Comparison of ENCODE assay signal across 8 cellular contexts in the genomic region with DNA sequence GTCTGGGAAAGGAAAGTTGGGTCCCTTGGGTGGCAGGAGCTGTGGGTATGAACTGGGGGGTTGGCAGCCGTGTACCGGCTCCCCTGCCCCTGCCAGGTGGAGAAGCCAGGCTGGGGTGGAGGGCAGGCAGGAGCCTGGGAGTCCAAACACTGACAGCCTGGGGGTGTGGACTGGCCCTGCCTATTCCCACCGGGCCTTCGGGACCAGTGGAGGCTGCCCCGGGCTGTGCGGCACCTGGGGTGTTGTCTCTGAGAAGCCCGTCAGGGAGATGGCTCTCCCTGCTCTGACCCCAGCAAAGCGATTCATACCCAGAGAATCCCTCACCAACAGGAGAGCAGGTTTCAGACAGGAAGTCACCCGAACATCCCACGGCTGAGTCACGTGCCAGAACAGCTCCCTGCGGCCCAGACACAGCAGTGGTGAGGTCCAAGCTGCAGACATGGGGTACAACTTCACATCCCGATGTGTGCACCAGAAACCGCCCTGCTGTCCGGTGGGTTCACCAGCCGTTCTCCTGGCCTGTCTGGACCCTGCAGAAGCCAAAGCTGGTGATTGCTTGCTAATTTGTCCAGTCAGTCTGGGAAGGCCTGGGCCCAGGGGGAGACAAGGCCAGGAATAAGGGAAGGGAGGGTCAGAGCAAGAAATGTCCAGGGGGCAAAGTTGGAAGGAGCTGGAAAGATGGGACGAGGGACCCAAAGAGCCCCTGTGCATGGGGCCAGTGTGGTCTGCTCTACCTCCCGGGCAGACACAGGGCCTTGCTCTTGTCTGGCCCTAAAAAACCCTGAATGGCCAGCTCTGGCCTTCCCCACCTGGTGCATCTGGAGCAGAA. TPM values are rescaled to one million over a fixed set of nuclear protein-coding genes. Genes with fewer than 3 reads are reported as not detected.
A peak's percentile ranks its signal among the peaks of the same experiment; 100 is the strongest.
DNase-seq lines count a peak whose midpoint lies in the region; ATAC-seq and TF ChIP-seq lines count a peak whose summit lies in the region.

No MANE protein-coding gene starts in this region.

- peaks cover 15% of the 10 kb centered on the region for H3K4me1 ChIP-seq in thymus (ENCODE audit: control insufficient read depth, insufficient read depth, low read length)
- peaks cover 4% of the 10 kb centered on the region; the same call in 1 of the 2 replicates for H3K4me1 ChIP-seq in Karpas-422 (ENCODE audit: low read length)

- H2AFZ ChIP-seq in Karpas-422 (ENCODE audit: low read length), result no peak overlapping the region

- H3K79me2 ChIP-seq in Karpas-422 (ENCODE audit: low read length), result no peaks in the 10 kb centered on the region

- H4K20me1 ChIP-seq in Karpas-422 (ENCODE audit: insufficient read depth, low read depth, low read length), result no peaks in the 10 kb centered on the region; the same call in 1 of the 2 replicates

- POLR2A ChIA-PET in activated CD4-positive, alpha-beta T cell treated with anti-CD3 and anti-CD28 coated beads for 36 hours (lab: Charles Lee), result interaction anchor here (0.6 to 0.9 kb wide), 2 partner anchors 19 to 48 kb away, joined by 3 to 5 read pairs; no protein-coding TSS in a partner anchor
- POLR2A ChIA-PET in activated CD8-positive, alpha-beta T cell treated with anti-CD3 and anti-CD28 coated beads for 36 hours (lab: Charles Lee), result interaction anchor here (1.1 to 1.8 kb wide), 2 partner anchors 9 to 46 kb away, joined by 3 to 5 read pairs; partner anchors contain the start of gene CDCA4

- no peak for TF ChIP-seq CTCF in activated CD8-positive, alpha-beta T cell treated with anti-CD3 and anti-CD28 coated beads for 36 hours (IDR thresholded peaks at IDR 0.05)

- no peak overlapping the region for H3K4me2 ChIP-seq in Karpas-422 (ENCODE audit: low read depth, low read length, poor library complexity, severe bottlenecking)

- WGBS in thymus, result 74% methylated on average over 18 of the region's 18 CpGs

- peak; percentile 85 for DNase-seq in activated CD4-positive, alpha-beta T cell treated with anti-CD3 and anti-CD28 coated beads for 36 hours
- no peak for DNase-seq in activated CD4-positive, alpha-beta T cell treated with anti-CD3 and anti-CD28 coated beads for 1 hour
- DNase-seq in activated CD8-positive, alpha-beta T cell treated with anti-CD3 and anti-CD28 coated beads for 36 hours, result peak; percentile 84
- DNase-seq in immature natural killer cell (peak in 1 of 3 donors; percentile 26), Karpas-422 (no peak), dermis blood vessel endothelial cell (no peak), HuH-7 (ENCODE audit: low spot score) (no peak)

- H3K27ac Mint-ChIP-seq in activated CD4-positive, alpha-beta T cell treated with anti-CD3 and anti-CD28 coated beads for 36 hours, result peak overlapping the region; percentile 96
- H3K27ac Mint-ChIP-seq in activated CD8-positive, alpha-beta T cell treated with anti-CD3 and anti-CD28 coated beads for 36 hours, result peak overlapping the region; percentile 96
- H3K27ac Mint-ChIP-seq in immature natural killer cell, result peak overlapping the region; percentile 67 to 99 (median 98)

- CTCF ChIA-PET in activated CD4-positive, alpha-beta T cell treated with anti-CD3 and anti-CD28 coated beads for 36 hours (lab: Charles Lee), result interaction anchor here (1.1 to 1.5 kb wide), 2 partner anchors 20 to 23 kb away, joined by 3 to 4 read pairs; no protein-coding TSS in a partner anchor
- CTCF ChIA-PET in activated CD8-positive, alpha-beta T cell treated with anti-CD3 and anti-CD28 coated beads for 36 hours (lab: Charles Lee), result interaction anchor here (0.9 to 3.5 kb wide), 3 partner anchors 20 to 23 kb away, joined by 3 to 16 read pairs (median 5); no protein-coding TSS in a partner anchor

- ATAC-seq in activated CD4-positive, alpha-beta T cell treated with anti-CD3 and anti-CD28 coated beads for 36 hours, result peak; percentile 28
- peak; percentile 12 for ATAC-seq in activated CD8-positive, alpha-beta T cell treated with anti-CD3 and anti-CD28 coated beads for 36 hours

- H3K9me2 ChIP-seq in Karpas-422 (replicated peaks; ENCODE audit: insufficient read depth, low read length), result no peaks in the 10 kb centered on the region

- no peak overlapping the region for H3K9ac ChIP-seq in Karpas-422 (ENCODE audit: low read length)

- no peak overlapping the region for H3K4me3 ChIP-seq in thymus (ENCODE audit: low read length)
- no peak overlapping the region for H3K4me3 ChIP-seq in Karpas-422 (ENCODE audit: low read length)

- H3K4me3 Mint-ChIP-seq in activated CD4-positive, alpha-beta T cell treated with anti-CD3 and anti-CD28 coated beads for 36 hours, result peak overlapping the region; percentile 15
- no peak overlapping the region for H3K4me3 Mint-ChIP-seq in activated CD8-positive, alpha-beta T cell treated with anti-CD3 and anti-CD28 coated beads for 36 hours
- H3K4me3 Mint-ChIP-seq in immature natural killer cell, result no peak overlapping the region

- peaks cover 10% of the 10 kb centered on the region for H3K36me3 Mint-ChIP-seq in activated CD4-positive, alpha-beta T cell treated with anti-CD3 and anti-CD28 coated beads for 36 hours (ENCODE audit: low read depth)
- H3K36me3 Mint-ChIP-seq in activated CD8-positive, alpha-beta T cell treated with anti-CD3 and anti-CD28 coated beads for 36 hours (ENCODE audit: low read depth), result peaks cover 9% of the 10 kb centered on the region
- H3K36me3 Mint-ChIP-seq in immature natural killer cell, result no peaks in the 10 kb centered on the region

- H3K4me1 Mint-ChIP-seq in activated CD4-positive, alpha-beta T cell treated with anti-CD3 and anti-CD28 coated beads for 36 hours, result peaks cover 74% of the 10 kb centered on the region
- peaks cover 60% of the 10 kb centered on the region for H3K4me1 Mint-ChIP-seq in activated CD8-positive, alpha-beta T cell treated with anti-CD3 and anti-CD28 coated beads for 36 hours (ENCODE audit: low read depth)
- H3K4me1 Mint-ChIP-seq in immature natural killer cell, result peaks cover 40 to 53% of the 10 kb centered on the region in 2 donors

- H3K27ac ChIP-seq in thymus (ENCODE audit: low read depth), result peak overlapping the region; percentile 36
- no peak overlapping the region for H3K27ac ChIP-seq in Karpas-422 (ENCODE audit: low read length)

- intact Hi-C loops in activated CD4-positive, alpha-beta T cell treated with anti-CD3 and anti-CD28 coated beads for 36 hours (cut with DNase I, micrococcal nuclease), result loop anchor here (2.0 to 10.0 kb wide), 2 partner anchors 21 to 417 kb away; partner anchors contain the start of gene CRIP1 (in 1 of the 2)
- intact Hi-C loops in activated CD8-positive, alpha-beta T cell treated with anti-CD3 and anti-CD28 coated beads for 36 hours (cut with micrococcal nuclease), result loop anchor here (5.0 kb wide), 1 partner anchor 315 kb away; the partner anchor contains the start of gene SIVA1

- H3K36me3 ChIP-seq in thymus (ENCODE audit: control insufficient read depth, insufficient read depth) (no peaks in the 10 kb centered on the region), Karpas-422 (ENCODE audit: insufficient read depth, low read length) (no peaks in the 10 kb centered on the region)

- H3K9me3 Mint-ChIP-seq in activated CD4-positive, alpha-beta T cell treated with anti-CD3 and anti-CD28 coated beads for 36 hours (ENCODE audit: low read depth), result no peaks in the 10 kb centered on the region
- H3K9me3 Mint-ChIP-seq in activated CD8-positive, alpha-beta T cell treated with anti-CD3 and anti-CD28 coated beads for 36 hours, result no peaks in the 10 kb centered on the region
- no peaks in the 10 kb centered on the region for H3K9me3 Mint-ChIP-seq in immature natural killer cell

- H3K27me3 Mint-ChIP-seq in activated CD4-positive, alpha-beta T cell treated with anti-CD3 and anti-CD28 coated beads for 36 hours, result no peaks in the 10 kb centered on the region
- H3K27me3 Mint-ChIP-seq in activated CD8-positive, alpha-beta T cell treated with anti-CD3 and anti-CD28 coated beads for 36 hours, result no peaks in the 10 kb centered on the region
- H3K27me3 Mint-ChIP-seq in immature natural killer cell (ENCODE audit: low read depth in 3 of 3), result peaks cover 4 to 16% (median 11%) of the 10 kb centered on the region in 3 donors

- H3K9me3 ChIP-seq in thymus (ENCODE audit: control insufficient read depth) (no peaks in the 10 kb centered on the region), Karpas-422 (ENCODE audit: low read length) (no peaks in the 10 kb centered on the region)

- H3K27me3 ChIP-seq in thymus (ENCODE audit: control insufficient read depth, insufficient read depth), result no peaks in the 10 kb centered on the region
- no peaks in the 10 kb centered on the region; the same call in 1 of the 2 replicates for H3K27me3 ChIP-seq in Karpas-422 (ENCODE audit: low read length)

RNA-seq across cellular contexts. Expression of gene GPR132, which starts 2.1 kb away (rescaled TPM):
- total RNA-seq in activated CD4-positive, alpha-beta T cell treated with anti-CD3 and anti-CD28 coated beads for 36 hours, result 10 to 100 TPM; 27.7 to 35.4 TPM
- 10 to 100 TPM; 15.1 to 16.4 TPM for total RNA-seq in activated CD8-positive, alpha-beta T cell treated with anti-CD3 and anti-CD28 coated beads for 36 hours
- polyA plus RNA-seq in immature natural killer cell (10 to 100 TPM in 1 of 3 donors, 1 to 10 TPM in 2; 5.8 to 25.6 (median 8.4) TPM), thymus (7.4 TPM)
- total RNA-seq in Karpas-422 (2014; rRNA removed; shearing (Covaris generic); ENCODE audit: low replicate concordance), result not detected in 2 replicates
- total RNA-seq in dermis blood vessel endothelial cell, result 0.09 and 0.85 TPM in 2 replicates

RNA-seq across cellular contexts. Expression of gene CDCA4, which starts 46.5 kb away (rescaled TPM):
- total RNA-seq in activated CD4-positive, alpha-beta T cell treated with anti-CD3 and anti-CD28 coated beads for 36 hours, result 10 to 100 TPM; 52.0 to 62.7 TPM
- total RNA-seq in activated CD8-positive, alpha-beta T cell treated with anti-CD3 and anti-CD28 coated beads for 36 hours, result 10 to 100 TPM; 59.4 to 63.5 TPM
- 10 to 100 TPM; 14.5 to 18.3 (median 14.6) TPM for polyA plus RNA-seq in immature natural killer cell
- 10.7 TPM for polyA plus RNA-seq in thymus
- 25.2 and 33.5 TPM in 2 replicates for total RNA-seq in Karpas-422 (2014; rRNA removed; shearing (Covaris generic); ENCODE audit: low replicate concordance)
- 29.8 and 41.1 TPM in 2 replicates for total RNA-seq in dermis blood vessel endothelial cell

Comparison
In these comparisons a context has a peak if more than half of its experiments do, and no peak if none do; other contexts are left out.
1. DNase-seq: peak in activated CD4-positive, alpha-beta T cell treated with anti-CD3 and anti-CD28 coated beads for 36 hours (single experiment) and activated CD8-positive, alpha-beta T cell treated with anti-CD3 and anti-CD28 coated beads for 36 hours (single experiment); none in activated CD4-positive, alpha-beta T cell treated with anti-CD3 and anti-CD28 coated beads for 1 hour (single experiment), Karpas-422 (single experiment), dermis blood vessel endothelial cell (single experiment) and HuH-7 (single experiment).
2. Peak in every context shown above with its lines, with median percentiles within 50 percentile points of each other: H3K27ac Mint-ChIP-seq.